ENCODE assay signal across 31 cellular contexts in the genomic region with DNA sequence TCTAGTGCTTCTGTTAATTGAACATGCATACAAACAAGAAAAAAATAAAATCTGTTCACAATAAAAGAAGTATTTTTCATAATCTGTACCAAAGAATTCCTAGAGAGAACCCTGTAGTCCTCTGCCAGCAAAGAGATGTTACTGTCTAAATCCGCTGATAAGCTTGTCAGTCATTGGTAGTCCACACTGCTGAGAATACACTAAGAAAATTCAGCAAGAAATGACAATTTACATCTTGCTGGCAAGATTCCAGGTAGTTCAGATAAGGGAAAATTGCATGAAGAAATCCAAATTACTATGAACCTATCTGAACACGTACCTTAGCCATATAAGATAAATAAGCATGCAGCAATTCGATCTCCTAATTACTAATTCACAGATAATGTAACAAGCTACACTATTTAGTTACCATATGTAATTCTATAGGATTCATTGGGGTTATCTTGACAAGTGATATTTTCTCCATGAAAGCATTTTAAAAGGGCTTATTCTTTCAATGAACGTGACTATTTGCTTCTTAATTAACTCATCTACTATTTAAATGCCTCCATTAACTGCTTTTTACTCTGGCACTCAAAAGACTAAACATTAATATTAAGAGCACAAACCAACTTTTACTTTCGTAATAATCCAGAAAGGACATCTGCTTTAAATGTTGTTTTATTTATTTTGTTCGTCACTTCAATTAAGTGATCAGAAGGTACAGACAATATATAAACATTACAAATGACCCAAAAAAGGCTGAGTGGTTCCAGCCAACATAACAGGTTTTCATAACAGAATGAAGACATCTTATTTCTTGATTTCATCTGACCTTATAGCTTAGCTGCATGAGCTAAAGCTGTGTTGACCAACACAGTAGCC. TPM values are rescaled to one million over a fixed set of nuclear protein-coding genes. Genes with fewer than 3 reads are reported as not detected.
DNase-seq lines count a peak whose midpoint lies in the region; FAIRE-seq and TF ChIP-seq lines count a peak whose summit lies in the region.
"Had no signal": no experiment of that assay in that cellular context is flagged by ENCODE, and none has a peak within 500 bp of the region (broad histone marks: within the 10 kb centered on the region; RNA-seq: fewer than 3 reads in every experiment).

No MANE protein-coding gene starts in this region.

- H3K79me2 ChIP-seq in neural cell (replicated peaks; ENCODE audit: insufficient read depth, low read length): peaks cover 51% of the 10 kb centered on the region

- no peak overlapping the region for H4K8ac ChIP-seq in mesenchymal stem cell (ENCODE audit: low read length)

- no peaks in the 10 kb centered on the region for H3K36me3 ChIP-seq in endocrine pancreas (ENCODE audit: control insufficient read depth, insufficient read depth, low read length)
- no peaks in the 10 kb centered on the region for H3K36me3 ChIP-seq in neural cell (ENCODE audit: insufficient read depth, low read length)
- H3K36me3 ChIP-seq in mesenchymal stem cell (ENCODE audit: control insufficient read depth in 1 of 2, insufficient read depth in 2 of 2, low read depth in 1 of 2, low read length in 2 of 2): no peaks in the 10 kb centered on the region
- H3K36me3 ChIP-seq: gastroesophageal sphincter, lower lobe of right lung, transverse colon had no signal

- no peak overlapping the region for H2AK5ac ChIP-seq in mesenchymal stem cell (ENCODE audit: low read length, severe bottlenecking)

- H3K4me1 Mint-ChIP-seq in activated T-cell treated with anti-CD3 and anti-CD28 coated beads, Interleukin-2, amount 50 U/mL, for 24 hours (ENCODE audit: low read depth): no peaks in the 10 kb centered on the region
- H3K4me1 Mint-ChIP-seq: naive thymus-derived CD8-positive, alpha-beta T cell had no signal

- H3F3A ChIP-seq in neural cell (ENCODE audit: insufficient read depth, low read length, poor library complexity, severe bottlenecking): no peaks in the 10 kb centered on the region

- H2BK120ac ChIP-seq in mesenchymal stem cell (ENCODE audit: low read depth, low read length): no peak overlapping the region

- no peak overlapping the region for H3K4ac ChIP-seq in mesenchymal stem cell (ENCODE audit: low read depth in 1 of 2, low read length in 2 of 2)

- H3K4me1 ChIP-seq in endocrine pancreas (ENCODE audit: control insufficient read depth, insufficient read depth, low read length): no peaks in the 10 kb centered on the region
- peaks cover 3% of the 10 kb centered on the region for H3K4me1 ChIP-seq in mesenchymal stem cell (ENCODE audit: control insufficient read depth, insufficient read depth, low read depth, low read length)

- H3K36me3 Mint-ChIP-seq in activated T-cell treated with anti-CD3 and anti-CD28 coated beads, Interleukin-2, amount 50 U/mL, for 24 hours (ENCODE audit: low read depth): no peaks in the 10 kb centered on the region
- H3K36me3 Mint-ChIP-seq: naive thymus-derived CD8-positive, alpha-beta T cell had no signal

- H2BK15ac ChIP-seq in mesenchymal stem cell (ENCODE audit: low read depth, poor library complexity, severe bottlenecking): no peak overlapping the region

- no peak overlapping the region for H3K4me3 Mint-ChIP-seq in activated T-cell treated with anti-CD3 and anti-CD28 coated beads, Interleukin-2, amount 50 U/mL, for 24 hours
- H3K4me3 Mint-ChIP-seq: activated T-cell treated with anti-CD3 and anti-CD28 coated beads, Interleukin-2, amount 50 U/mL, for 4 hours; dendritic cell treated with granulocyte-macrophage colony-stimulating factor and Interleukin-4, amounts not matched to agents 40 ng/mL and 50 ng/mL, for 4 days; naive thymus-derived CD8-positive, alpha-beta T cell; T-helper 1 cell treated with Interleukin-12 subunit alpha and Interleukin-12 subunit beta and Interleukin-4 antibody, amounts not matched to agents 30 μg/mL and 1 μg/mL, for 36 hours had no signal

- TF ChIP-seq CTCF in neural cell (IDR thresholded peaks at IDR 0.05; ENCODE audit: poor library complexity, severe bottlenecking): no peak

- H3K27ac Mint-ChIP-seq in activated T-cell treated with anti-CD3 and anti-CD28 coated beads, Interleukin-2, amount 50 U/mL, for 24 hours: no peak overlapping the region
- H3K27ac Mint-ChIP-seq: dendritic cell treated with granulocyte-macrophage colony-stimulating factor and Interleukin-4, amounts not matched to agents 40 ng/mL and 50 ng/mL, for 4 days; naive thymus-derived CD8-positive, alpha-beta T cell had no signal

- H3K4me3 ChIP-seq in endocrine pancreas (ENCODE audit: control insufficient read depth, insufficient read depth, low read length) (peak overlapping the region; percentile 36), neural cell (ENCODE audit: low read length) (no peak overlapping the region), mesenchymal stem cell (ENCODE audit: insufficient read depth in 1 of 2, low read depth in 1 of 2, low read length in 2 of 2) (no peak overlapping the region)
- H3K4me3 ChIP-seq: gastroesophageal sphincter, lower lobe of right lung, transverse colon had no signal

- H3K9ac ChIP-seq in endocrine pancreas (ENCODE audit: control insufficient read depth, insufficient read depth, low read length) (no peak overlapping the region), neural cell (ENCODE audit: low read length) (no peak overlapping the region), mesenchymal stem cell (ENCODE audit: low read length) (no peak overlapping the region)

- no peak overlapping the region for H4K91ac ChIP-seq in mesenchymal stem cell (ENCODE audit: low read length)

- H3K23ac ChIP-seq in mesenchymal stem cell (ENCODE audit: low read length in 2 of 2): no peak overlapping the region

- no peak overlapping the region for H2AFZ ChIP-seq in neural cell (ENCODE audit: low read depth, low read length)
- H2AFZ ChIP-seq in mesenchymal stem cell (ENCODE audit: low read depth, low read length): no peak overlapping the region

- no peak for TF ChIP-seq RAD21 in neural cell (conservative IDR thresholded peaks at IDR 0.05)

- peak overlapping the region; percentile 4 for H3K4me2 ChIP-seq in neural cell (ENCODE audit: low read length)
- no peak overlapping the region for H3K4me2 ChIP-seq in mesenchymal stem cell (ENCODE audit: low read length, poor library complexity, severe bottlenecking)

- peak; percentile 45 for TF ChIP-seq EP300 in neural cell (conservative IDR thresholded peaks at IDR 0.05; ENCODE audit: poor library complexity, severe bottlenecking)

- 95% methylated on average over 3 of the region's 6 CpGs for WGBS in mesenchymal stem cell

- H3K27me3 ChIP-seq in endocrine pancreas (ENCODE audit: control insufficient read depth, insufficient read depth, low read length): no peaks in the 10 kb centered on the region
- no peaks in the 10 kb centered on the region for H3K27me3 ChIP-seq in neural cell (ENCODE audit: insufficient read depth, low read depth, low read length)
- no peaks in the 10 kb centered on the region for H3K27me3 ChIP-seq in mesenchymal stem cell (ENCODE audit: control insufficient read depth in 1 of 2, insufficient read depth in 1 of 2, low read length in 2 of 2)
- H3K27me3 ChIP-seq: gastroesophageal sphincter, transverse colon had no signal

- no peaks in the 10 kb centered on the region for H3K9me2 ChIP-seq in neural cell (ENCODE audit: insufficient read depth, low read length)

- peak; percentile 64 for FAIRE-seq in HTR-8/SVneo (lab: Jason Lieb, UNC)
- FAIRE-seq: GM19239, TTC549 had no signal

- H3K9me3 Mint-ChIP-seq in activated T-cell treated with anti-CD3 and anti-CD28 coated beads, Interleukin-2, amount 50 U/mL, for 24 hours: peaks cover 7% of the 10 kb centered on the region
- H3K9me3 Mint-ChIP-seq: dendritic cell treated with granulocyte-macrophage colony-stimulating factor and Interleukin-4, amounts not matched to agents 40 ng/mL and 50 ng/mL, for 4 days had no signal

- no peaks in the 10 kb centered on the region for H4K20me1 ChIP-seq in neural cell (ENCODE audit: insufficient read depth)

- DNase-seq in DMS 273 (lab: John Stamatoyannopoulos, UW; ENCODE audit: unreplicated experiment) (peak; percentile 33), DMS 273 treated with DMSO at 0.1 percent for 48 hours (lab: John Stamatoyannopoulos, UW) (no peak), HTR-8/SVneo (ENCODE audit: insufficient read length, low spot score) (no peak), mesenchymal stem cell (no peak), EL (no peak)
- DNase-seq in activated T-cell treated with anti-CD3 and anti-CD28 coated beads, Interleukin-2, amount 50 U/mL, for 24 hours: no peak
- DNase-seq: activated CD4-positive, alpha-beta T cell treated with anti-CD3 and anti-CD28 coated beads, Interleukin-2, amount 50 U/mL, for 1 hour; activated CD4-positive, CD25-positive, alpha-beta regulatory T cell; activated naive CD4-positive, alpha-beta T cell; activated T-cell treated with anti-CD3 and anti-CD28 coated beads, Interleukin-2, amount 50 U/mL, for 4 hours; Calu3; central memory CD4-positive, alpha-beta T cell; GOT3; KBM-7; lower lobe of right lung; naive thymus-derived CD8-positive, alpha-beta T cell; NCI-H1092 treated with DMSO at 0.1 percent for 48 hours; NCI-H2029; NCI-H510A; OCI-M1; stimulated activated CD4-positive, alpha-beta T cell treated with anti-CD3 and anti-CD28 coated beads, Interleukin-4, amount 100 ng/mL, for 24 hours; transverse colon had no signal

- no peak overlapping the region for H2BK5ac ChIP-seq in mesenchymal stem cell (ENCODE audit: low read depth, low read length, poor library complexity, severe bottlenecking)

- H3K18ac ChIP-seq in mesenchymal stem cell (ENCODE audit: low read depth in 1 of 2, low read length in 2 of 2): no peak overlapping the region

- H3K27ac ChIP-seq in neural cell (ENCODE audit: low read length): no peak overlapping the region
- H3K27ac ChIP-seq in mesenchymal stem cell (ENCODE audit: low read length, poor library complexity, severe bottlenecking): no peak overlapping the region
- H3K27ac ChIP-seq: 22Rv1, C4-2B, gastroesophageal sphincter, lower lobe of right lung, transverse colon had no signal

- peaks cover 13% of the 10 kb centered on the region for H3K79me1 ChIP-seq in mesenchymal stem cell (replicated peaks; ENCODE audit: low read length, poor library complexity, severe bottlenecking)

- H2BK12ac ChIP-seq in mesenchymal stem cell (ENCODE audit: low read length in 2 of 2): no peak overlapping the region

- H3K14ac ChIP-seq in mesenchymal stem cell (ENCODE audit: low read length in 2 of 2): no peak overlapping the region

- H3K27me3 Mint-ChIP-seq in activated T-cell treated with anti-CD3 and anti-CD28 coated beads, Interleukin-2, amount 50 U/mL, for 24 hours: no peaks in the 10 kb centered on the region
- H3K27me3 Mint-ChIP-seq: dendritic cell treated with granulocyte-macrophage colony-stimulating factor and Interleukin-4, amounts not matched to agents 40 ng/mL and 50 ng/mL, for 4 days had no signal

- H3K9me3 ChIP-seq in endocrine pancreas (ENCODE audit: control insufficient read depth, low read length) (no peaks in the 10 kb centered on the region), neural cell (ENCODE audit: low read length) (no peaks in the 10 kb centered on the region), mesenchymal stem cell (ENCODE audit: control insufficient read depth, low read length) (no peaks in the 10 kb centered on the region)
- H3K9me3 ChIP-seq: gastroesophageal sphincter, lower lobe of right lung, transverse colon had no signal

TF ChIP-seq in neural cell, 6 proteins besides CTCF, POLR2A, EP300 and RAD21 (continues in another document):
- no peak for TF ChIP-seq MXI1 (conservative IDR thresholded peaks at IDR 0.05; ENCODE audit: poor library complexity, severe bottlenecking)

RNA-seq across cellular contexts. Expression of gene MPDZ, which starts 9.7 kb away (rescaled TPM):
- polyA plus RNA-seq in neural cell: 13.1 and 15.0 TPM in 2 replicates
- polyA minus RNA-seq in neural cell: 14.9 and 20.4 TPM in 2 replicates
- polyA plus RNA-seq in mesenchymal stem cell (2013, experiment 1 of 2): 21.5 TPM
- 22.9 TPM for polyA plus RNA-seq in mesenchymal stem cell (2013, experiment 2 of 2)
- polyA plus RNA-seq: naive thymus-derived CD8-positive, alpha-beta T cell had no signal
